Comparison of ENCODE assay signal across 20 cellular contexts in genomic region chr9:137172907-137173794, GRCh38. TPM values are rescaled to one million over a fixed set of nuclear protein-coding genes. Genes with fewer than 3 reads are reported as not detected.
A peak's percentile ranks its signal among the peaks of the same experiment; 100 is the strongest.
DNase-seq lines count a peak whose midpoint lies in the region; ATAC-seq and TF ChIP-seq lines count a peak whose summit lies in the region.
"Had no signal": no experiment of that assay in that cellular context is flagged by ENCODE, and none has a peak within 500 bp of the region (broad histone marks: within the 10 kb centered on the region; RNA-seq: fewer than 3 reads in every experiment).

No MANE protein-coding gene starts in this region.

- peaks cover 9 to 33% of the 10 kb centered on the region in 2 donors for H3K4me1 Mint-ChIP-seq in stimulated activated naive B cell treated with anti-CD40 and anti-IgM and Interleukin-4, amounts not matched to agents 10 μg/mL and 1 μg/mL and 100 μg/mL, for 72 hours

- H3K27me3 ChIP-seq in psoas muscle (ENCODE audit: insufficient read depth in 3 of 3, low read length in 2 of 3): peaks cover 0 to 33% (median 8%) of the 10 kb centered on the region in 3 donors

- 45 to 54% (median 52%) methylated on average over 19 to 21 of the region's 21 CpGs for WGBS in psoas muscle, 3 donors

- peak; percentile 66 for DNase-seq in DMS 273 (lab: John Stamatoyannopoulos, UW; ENCODE audit: unreplicated experiment)
- DNase-seq in DMS 273 treated with DMSO at 0.1 percent for 48 hours (lab: John Stamatoyannopoulos, UW): no peak
- DNase-seq in LNCaP clone FGC (ENCODE audit: low read depth): peak; percentile 95
- DNase-seq in stimulated activated naive B cell treated with anti-CD40 and anti-IgM and Interleukin-4, amounts not matched to agents 10 μg/mL and 1 μg/mL and 100 μg/mL, for 72 hours: no peak
- no peak for DNase-seq in stimulated activated CD4-positive, alpha-beta T cell treated with anti-CD3 and anti-CD28 coated beads, Interleukin-2, amount 100 ng/mL, for 24 hours
- DNase-seq in psoas muscle: no peak
- DNase-seq: 8988T; activated CD8-positive, alpha-beta memory T cell treated with anti-CD3 and anti-CD28 coated beads for 24 hours; amniotic stem cell; heart right ventricle; MM.1S; NCI-H2171; stimulated activated naive CD8-positive, alpha-beta T cell treated with anti-CD3 and anti-CD28 coated beads, Interleukin-15, amount 100 ng/mL, for 72 hours had no signal

- ATAC-seq in SK-N-SH treated with all-trans-retinoic acid at 6 μM for 48 hours (peak; percentile 7), psoas muscle (no peak), GM18861 (IDR thresholded peaks at IDR 0.05; ENCODE audit: unreplicated experiment) (no peak)
- ATAC-seq in stimulated activated naive B cell treated with anti-CD40 and anti-IgM and Interleukin-4, amounts not matched to agents 10 μg/mL and 1 μg/mL and 100 μg/mL, for 72 hours (replicated peaks): no peak
- ATAC-seq: heart right ventricle; stimulated activated naive CD8-positive, alpha-beta T cell treated with anti-CD3 and anti-CD28 coated beads, Interleukin-15, amount 100 ng/mL, for 72 hours had no signal

- H3K4me1 ChIP-seq in psoas muscle: peaks cover 17% of the 10 kb centered on the region

- no peaks in the 10 kb centered on the region for H3K9me3 Mint-ChIP-seq in stimulated activated naive B cell treated with anti-CD40 and anti-IgM and Interleukin-4, amounts not matched to agents 10 μg/mL and 1 μg/mL and 100 μg/mL, for 72 hours
- H3K9me3 Mint-ChIP-seq: activated T-helper 2 cell treated with anti-CD3 and anti-CD28 coated beads, Interferon-gamma antibody, Interleukin-2, Interleukin-4, amounts not matched to agents 10 μg/mL and 5 μg/mL and 100 μg/mL, durations not matched to agents 14 hours and 24 hours and 36 hours; stimulated activated naive CD8-positive, alpha-beta T cell treated with anti-CD3 and anti-CD28 coated beads, Interleukin-15, amount 100 ng/mL, for 72 hours had no signal

- peaks cover 22 to 31% of the 10 kb centered on the region in 2 donors for H3K27me3 Mint-ChIP-seq in stimulated activated naive B cell treated with anti-CD40 and anti-IgM and Interleukin-4, amounts not matched to agents 10 μg/mL and 1 μg/mL and 100 μg/mL, for 72 hours

- peak overlapping the region; percentile 14 for H3K27ac Mint-ChIP-seq in stimulated activated naive B cell treated with anti-CD40 and anti-IgM and Interleukin-4, amounts not matched to agents 10 μg/mL and 1 μg/mL and 100 μg/mL, for 72 hours
- H3K27ac Mint-ChIP-seq: activated T-helper 2 cell treated with anti-CD3 and anti-CD28 coated beads, Interferon-gamma antibody, Interleukin-2, Interleukin-4, amounts not matched to agents 10 μg/mL and 5 μg/mL and 100 μg/mL, durations not matched to agents 14 hours and 24 hours and 36 hours; stimulated activated naive CD8-positive, alpha-beta T cell treated with anti-CD3 and anti-CD28 coated beads, Interleukin-15, amount 100 ng/mL, for 72 hours had no signal

- intact Hi-C loops in psoas muscle (cut with DNase I): no loop called here

- H3K4me3 Mint-ChIP-seq in stimulated activated naive B cell treated with anti-CD40 and anti-IgM and Interleukin-4, amounts not matched to agents 10 μg/mL and 1 μg/mL and 100 μg/mL, for 72 hours: peak overlapping the region in 1 of 2 donors; percentile 27
- H3K4me3 Mint-ChIP-seq: stimulated activated naive CD8-positive, alpha-beta T cell treated with anti-CD3 and anti-CD28 coated beads, Interleukin-15, amount 100 ng/mL, for 72 hours had no signal

- H3K36me3 ChIP-seq in psoas muscle (ENCODE audit: insufficient read depth in 1 of 2, low read depth in 1 of 2): peaks cover 0 to 14% of the 10 kb centered on the region in 2 donors

- H3K36me3 Mint-ChIP-seq in stimulated activated naive B cell treated with anti-CD40 and anti-IgM and Interleukin-4, amounts not matched to agents 10 μg/mL and 1 μg/mL and 100 μg/mL, for 72 hours: peaks cover 5 to 8% of the 10 kb centered on the region in 2 donors

- H3K9me3 ChIP-seq in psoas muscle: no peaks in the 10 kb centered on the region
- H3K9me3 ChIP-seq: heart right ventricle had no signal

- H3K4me3 ChIP-seq in LNCaP clone FGC (ENCODE audit: low read depth, low read length) (peak overlapping the region; percentile 36), psoas muscle (no peak overlapping the region)
- H3K4me3 ChIP-seq: heart right ventricle, skin epidermis had no signal

- H3K27ac ChIP-seq in psoas muscle: no peak overlapping the region
- H3K27ac ChIP-seq: heart right ventricle had no signal

- TF ChIP-seq CTCF in LNCaP clone FGC (IDR thresholded peaks at IDR 0.05; ENCODE audit: control insufficient read depth, extremely low read depth, insufficient read depth) (no peak), psoas muscle (IDR thresholded peaks at IDR 0.05) (no peak)

TF ChIP-seq in SK-N-SH treated with all-trans-retinoic acid at 6 μM for 48 hours, 23 proteins besides CTCF, POLR2A, EP300 and RAD21:
- TF ChIP-seq TCF4 (CRISPR knock-in tag; IDR thresholded peaks at IDR 0.05; ENCODE audit: borderline replicate concordance) (no peak), ZFP30 (CRISPR knock-in tag; IDR thresholded peaks at IDR 0.05) (no peak), PPARA (CRISPR knock-in tag; IDR thresholded peaks at IDR 0.05; ENCODE audit: borderline replicate concordance) (no peak), CSDC2 (CRISPR knock-in tag; IDR thresholded peaks at IDR 0.05) (no peak), ZNF8 (CRISPR knock-in tag; IDR thresholded peaks at IDR 0.05) (no peak), CSRNP3 (CRISPR knock-in tag; IDR thresholded peaks at IDR 0.05) (no peak), ARNTL (CRISPR knock-in tag; IDR thresholded peaks at IDR 0.05; ENCODE audit: borderline replicate concordance, low read depth) (no peak), ZNF565 (CRISPR knock-in tag; conservative IDR thresholded peaks at IDR 0.05; ENCODE audit: low read depth) (no peak), CREB5 (CRISPR knock-in tag; IDR thresholded peaks at IDR 0.05; ENCODE audit: low read depth) (no peak), ZC3H10 (CRISPR knock-in tag; IDR thresholded peaks at IDR 0.05) (no peak), TSHZ2 (CRISPR knock-in tag; IDR thresholded peaks at IDR 0.05) (no peak)

RNA-seq across cellular contexts. Expression of gene TMEM210, which starts 1.3 kb away (rescaled TPM):
- not detected for total RNA-seq in psoas muscle
- not detected for polyA plus RNA-seq in psoas muscle
- total RNA-seq: activated T-helper 2 cell treated with anti-CD3 and anti-CD28 coated beads, Interferon-gamma antibody, Interleukin-2, Interleukin-4, amounts not matched to agents 10 μg/mL and 5 μg/mL and 100 μg/mL, durations not matched to agents 14 hours and 24 hours and 36 hours; epithelial cell of proximal tubule; heart right ventricle; kidney epithelial cell; omental fat pad had no signal
- polyA plus RNA-seq: heart right ventricle had no signal

RNA-seq across cellular contexts. Expression of gene LRRC26, which starts 3.3 kb away (rescaled TPM):
- not detected for total RNA-seq in psoas muscle
- polyA plus RNA-seq in psoas muscle: not detected
- total RNA-seq: epithelial cell of proximal tubule, heart right ventricle, kidney epithelial cell, omental fat pad had no signal
- polyA plus RNA-seq: heart right ventricle had no signal

RNA-seq across cellular contexts. Expression of gene ANAPC2, which starts 15.2 kb away (rescaled TPM):
- 10 to 100 TPM; 20.5 to 32.1 (median 24.3) TPM for total RNA-seq in psoas muscle
- 10 to 100 TPM; 13.0 to 22.6 (median 21.6) TPM for polyA plus RNA-seq in psoas muscle

RNA-seq across cellular contexts. Expression of gene SSNA1, which starts 15.3 kb away (rescaled TPM):
- 10 to 100 TPM; 51.5 to 65.4 (median 54.4) TPM for total RNA-seq in psoas muscle
- polyA plus RNA-seq in psoas muscle: 100 to 1,000 TPM; 101 to 176 (median 142) TPM

RNA-seq across cellular contexts. Expression of gene TPRN, which starts 27.4 kb away (rescaled TPM):
- 10 to 100 TPM in 2 of 4 donors, 1 to 10 TPM in 2; 8.0 to 11.3 (median 9.8) TPM for total RNA-seq in psoas muscle
- polyA plus RNA-seq in psoas muscle: 10 to 100 TPM in 1 of 3 donors, 1 to 10 TPM in 2; 3.6 to 11.1 (median 6.7) TPM

Comparison
In these comparisons a context has a peak if more than half of its experiments do, and no peak if none do; other contexts are left out.
1. DNase-seq: peak in DMS 273 (single experiment) and LNCaP clone FGC (single experiment); none in DMS 273 treated with DMSO at 0.1 percent for 48 hours (single experiment), stimulated activated naive B cell treated with anti-CD40 and anti-IgM and Interleukin-4, amounts not matched to agents 10 μg/mL and 1 μg/mL and 100 μg/mL, for 72 hours (single experiment), stimulated activated CD4-positive, alpha-beta T cell treated with anti-CD3 and anti-CD28 coated beads, Interleukin-2, amount 100 ng/mL, for 24 hours (0 of 2) and psoas muscle (0 of 2).